ENCODE assay signal across 11 cellular contexts in genomic region chr1:90675161-90675847, GRCh38. TPM values are rescaled to one million over a fixed set of nuclear protein-coding genes. Genes with fewer than 3 reads are reported as not detected.
"Had no signal": no experiment of that assay in that cellular context is flagged by ENCODE, and none has a peak within 500 bp of the region (broad histone marks: within the 10 kb centered on the region; RNA-seq: fewer than 3 reads in every experiment).

No MANE protein-coding gene starts in this region.

- H3K4me1 ChIP-seq: HAP-1 had no signal

- H3K4me1 Mint-ChIP-seq: GM23338, H9 had no signal

- H3K27ac Mint-ChIP-seq: GM23338, H9, HFFc6 had no signal

- ATAC-seq: GM23338, HCT116 had no signal

- H3K9me3 ChIP-seq: HAP-1 had no signal

- H3K36me3 ChIP-seq: HAP-1 had no signal

- H3K4me3 ChIP-seq: GM23248, GM23338, HAP-1 had no signal

- H3K27ac ChIP-seq: GM23248 had no signal

- H3K4me3 Mint-ChIP-seq: GM23338, H9, HFFc6 had no signal

- DNase-seq: GM23248, GOT3, H7, H9, HCEC 1CT, HFFc6 had no signal

RNA-seq across cellular contexts. Expression of gene BARHL2, which starts 41.8 kb away (rescaled TPM):
- total RNA-seq: GM23248, GM23338, H4, H7, H9, HFFc6 had no signal
- polyA plus RNA-seq: GM23248, GM23338, H1 had no signal
